ENCODE assay signal across 26 cellular contexts in genomic region chr6:168675933-168676551, GRCh38.
"Had no signal": no experiment of that assay in that cellular context is flagged by ENCODE, and none has a peak within 500 bp of the region (broad histone marks: within the 10 kb centered on the region; RNA-seq: fewer than 3 reads in every experiment).

No MANE protein-coding gene starts in this region.

- H3K4me3 Mint-ChIP-seq: central memory CD8-positive, alpha-beta T cell; dendritic cell treated with granulocyte-macrophage colony-stimulating factor and Interleukin-4, amounts not matched to agents 40 ng/mL and 50 ng/mL, for 4 days; mesothelial cell of epicardium; naive thymus-derived CD4-positive, alpha-beta T cell; stimulated activated memory B cell treated with anti-CD40 and anti-IgM and Interleukin-4, amounts not matched to agents 10 μg/mL and 1 μg/mL and 100 μg/mL, for 72 hours had no signal

- H3K4me3 ChIP-seq: colonic mucosa, esophagus squamous epithelium, mucosa of descending colon, prostate gland, sigmoid colon, thoracic aorta, tibial nerve had no signal

- H3K9me3 ChIP-seq: colonic mucosa, esophagus squamous epithelium, mucosa of descending colon, neutrophil, prostate gland, sigmoid colon, thoracic aorta, tibial nerve had no signal

- H3K27me3 ChIP-seq: colonic mucosa, esophagus squamous epithelium, neutrophil, sigmoid colon, tibial nerve had no signal

- FAIRE-seq: endometrium, keratinocyte had no signal

- DNase-seq: colonic mucosa; effector memory CD4-positive, alpha-beta T cell; erythroblast; esophagus squamous epithelium; foreskin melanocyte; glutamatergic neuron; hypothalamus; mesenchymal stem cell; mucosa of descending colon; naive thymus-derived CD4-positive, alpha-beta T cell; right cardiac atrium; sigmoid colon; stimulated activated CD4-positive, alpha-beta T cell treated with anti-CD3 and anti-CD28 coated beads, Interleukin-2, amount 100 ng/mL, for 24 hours; stimulated activated CD4-positive, alpha-beta T cell treated with anti-CD3 and anti-CD28 coated beads, Interleukin-4, amount 100 ng/mL, for 4 hours; stimulated activated naive CD8-positive, alpha-beta T cell treated with anti-CD3 and anti-CD28 coated beads, Interleukin-15, Interleukin-2, amounts not matched to agents 100 U/mL and 50 U/mL, for 24 hours had no signal

- H3K4me1 ChIP-seq: colonic mucosa, parathyroid adenoma, prostate gland, sigmoid colon, tibial nerve had no signal

- ATAC-seq: mucosa of descending colon; naive thymus-derived CD4-positive, alpha-beta T cell; right cardiac atrium; stimulated activated memory B cell treated with anti-CD40 and anti-IgM and Interleukin-4, amounts not matched to agents 10 μg/mL and 1 μg/mL and 100 μg/mL, for 72 hours; stimulated activated naive CD8-positive, alpha-beta T cell treated with anti-CD3 and anti-CD28 coated beads, Interleukin-15, Interleukin-2, amounts not matched to agents 100 U/mL and 50 U/mL, for 24 hours had no signal

- H3K27ac Mint-ChIP-seq: dendritic cell treated with granulocyte-macrophage colony-stimulating factor and Interleukin-4, amounts not matched to agents 40 ng/mL and 50 ng/mL, for 4 days; mesothelial cell of epicardium; naive thymus-derived CD4-positive, alpha-beta T cell; stimulated activated memory B cell treated with anti-CD40 and anti-IgM and Interleukin-4, amounts not matched to agents 10 μg/mL and 1 μg/mL and 100 μg/mL, for 72 hours had no signal

- H3K27me3 Mint-ChIP-seq: dendritic cell treated with granulocyte-macrophage colony-stimulating factor and Interleukin-4, amounts not matched to agents 40 ng/mL and 50 ng/mL, for 4 days; stimulated activated memory B cell treated with anti-CD40 and anti-IgM and Interleukin-4, amounts not matched to agents 10 μg/mL and 1 μg/mL and 100 μg/mL, for 72 hours had no signal

- H3K4me1 Mint-ChIP-seq: central memory CD8-positive, alpha-beta T cell; stimulated activated memory B cell treated with anti-CD40 and anti-IgM and Interleukin-4, amounts not matched to agents 10 μg/mL and 1 μg/mL and 100 μg/mL, for 72 hours had no signal

- H3K36me3 Mint-ChIP-seq: naive thymus-derived CD4-positive, alpha-beta T cell; stimulated activated memory B cell treated with anti-CD40 and anti-IgM and Interleukin-4, amounts not matched to agents 10 μg/mL and 1 μg/mL and 100 μg/mL, for 72 hours had no signal

- H3K36me3 ChIP-seq: colonic mucosa, esophagus squamous epithelium, neutrophil, prostate gland, sigmoid colon, thoracic aorta, tibial nerve had no signal

- H3K9me3 Mint-ChIP-seq: central memory CD8-positive, alpha-beta T cell had no signal

- H3K27ac ChIP-seq: colonic mucosa, neutrophil, parathyroid adenoma, prostate gland, sigmoid colon, thoracic aorta, tibial nerve had no signal
